ENCODE assay signal across 9 cellular contexts in genomic region chr1:12511516-12512468, GRCh38.
A peak's percentile ranks its signal among the peaks of the same experiment; 100 is the strongest.
DNase-seq lines count a peak whose midpoint lies in the region; ATAC-seq and TF ChIP-seq lines count a peak whose summit lies in the region.
"Had no signal": no experiment of that assay in that cellular context is flagged by ENCODE, and none has a peak within 500 bp of the region (broad histone marks: within the 10 kb centered on the region; RNA-seq: fewer than 3 reads in every experiment).

No MANE protein-coding gene starts in this region.

- WGBS in urinary bladder: 84% methylated on average over 13 of the region's 13 CpGs

- H3K4me3 ChIP-seq in choroid plexus epithelial cell (ENCODE audit: low read depth, low read length): no peak overlapping the region
- no peak overlapping the region for H3K4me3 ChIP-seq in mucosa of rectum (ENCODE audit: low read length in 2 of 2)
- H3K4me3 ChIP-seq in urinary bladder (ENCODE audit: low read depth, low read length): no peak overlapping the region

- TF ChIP-seq CTCF in choroid plexus epithelial cell (conservative IDR thresholded peaks at IDR 0.05; ENCODE audit: low read depth, low read length): no peak

- H3K9ac ChIP-seq in mucosa of rectum (ENCODE audit: low read depth in 1 of 2, low read length in 2 of 2): peak overlapping the region in 1 of 2 donors; percentile 20

- no peaks in the 10 kb centered on the region for H3K9me3 ChIP-seq in mucosa of rectum (ENCODE audit: control insufficient read depth in 2 of 2, low read length in 2 of 2)

- ATAC-seq in Right ventricle myocardium superior (ENCODE audit: poor library complexity): peak; percentile 8
- no peak for ATAC-seq in Right ventricle myocardium inferior
- ATAC-seq in GM18861 (IDR thresholded peaks at IDR 0.05; ENCODE audit: unreplicated experiment): no peak

- DNase-seq in Right ventricle myocardium superior (no peak), Right ventricle myocardium inferior (ENCODE audit: missing footprints) (no peak), choroid plexus epithelial cell (ENCODE audit: low read depth) (peak; percentile 70), epidermal melanocyte (ENCODE audit: insufficient read length, low spot score) (no peak)
- DNase-seq in central memory CD4-positive, alpha-beta T cell: no peak

- H3K4me1 ChIP-seq in mucosa of rectum (ENCODE audit: control insufficient read depth in 2 of 2, insufficient read depth in 2 of 2, low read length in 2 of 2) (no peaks in the 10 kb centered on the region), urinary bladder (ENCODE audit: insufficient read depth) (peaks cover 2% of the 10 kb centered on the region)

- no peaks in the 10 kb centered on the region for H3K27me3 ChIP-seq in mucosa of rectum (ENCODE audit: control insufficient read depth in 2 of 2, insufficient read depth in 2 of 2, low read length in 2 of 2)

- H3K36me3 ChIP-seq in mucosa of rectum (ENCODE audit: control insufficient read depth in 2 of 2, insufficient read depth in 2 of 2, low read length in 2 of 2) (peaks cover 4 to 12% of the 10 kb centered on the region in 2 donors), urinary bladder (ENCODE audit: insufficient read depth) (peaks cover 5% of the 10 kb centered on the region)

- H3K27ac ChIP-seq in mucosa of rectum (ENCODE audit: low read depth in 2 of 2, low read length in 2 of 2) (peak overlapping the region; percentile 6 to 48), urinary bladder (ENCODE audit: low read depth) (peak overlapping the region; percentile 48)
- H3K27ac ChIP-seq: C4-2B had no signal

- intact Hi-C loops in Right ventricle myocardium superior (cut with DNase I): no loop called here
- intact Hi-C loops in Right ventricle myocardium inferior (cut with DNase I): loop anchor here (5.0 kb wide), 1 partner anchor 41 kb away; no protein-coding TSS in a partner anchor
